ENCODE assay signal across 8 cellular contexts in genomic region chr17:75581121-75581725, GRCh38. TPM values are rescaled to one million over a fixed set of nuclear protein-coding genes. Genes with fewer than 3 reads are reported as not detected.
DNase-seq lines count a peak whose midpoint lies in the region; ATAC-seq lines count a peak whose summit lies in the region.
"Not testable (repeated sequence)": the region's sequence is repeated elsewhere in the genome, so short reads cannot be mapped to it uniquely, and the experiment has no call there.

No MANE protein-coding gene starts in this region.

- H3K4me2 ChIP-seq in BLaER1: peak overlapping the region; percentile 9
- not testable (repeated sequence) for H3K4me2 ChIP-seq in neuronal stem cell (ENCODE audit: insufficient read depth, low read length, poor library complexity, severe bottlenecking)

- H3K27ac Mint-ChIP-seq in activated CD4-positive, alpha-beta T cell treated with anti-CD3 and anti-CD28 coated beads for 36 hours: peak overlapping the region; percentile 56

- not testable (repeated sequence) for H3K27ac ChIP-seq in BLaER1; neuronal stem cell (replicated peaks; ENCODE audit: low read length)

- H3K36me3 Mint-ChIP-seq in activated CD4-positive, alpha-beta T cell treated with anti-CD3 and anti-CD28 coated beads for 36 hours (ENCODE audit: low read depth): not testable (repeated sequence)

- peaks cover 15% of the 10 kb centered on the region for H3K9me3 ChIP-seq in BLaER1
- not testable (repeated sequence) for H3K9me3 ChIP-seq in neuronal stem cell (replicated peaks in 1 of 2; ENCODE audit: control insufficient read depth in 2 of 2, insufficient read depth in 1 of 2, low read depth in 1 of 2, low read length in 2 of 2)

- H4K91ac ChIP-seq in neuronal stem cell (ENCODE audit: low read depth, low read length, poor library complexity): not testable (repeated sequence)

- not testable (repeated sequence) for H2BK12ac ChIP-seq in neuronal stem cell (ENCODE audit: low read length)

- H3K36me3 ChIP-seq in BLaER1; neuronal stem cell (replicated peaks in 1 of 2; ENCODE audit: control insufficient read depth in 2 of 2, insufficient read depth in 2 of 2, low read length in 2 of 2): not testable (repeated sequence)

- not testable (repeated sequence) for H4K8ac ChIP-seq in neuronal stem cell (ENCODE audit: low read depth, low read length)

- H2BK5ac ChIP-seq in neuronal stem cell (ENCODE audit: low read length): peak overlapping the region; percentile 24

- intact Hi-C loops in activated CD4-positive, alpha-beta T cell treated with anti-CD3 and anti-CD28 coated beads for 36 hours (cut with DNase I, micrococcal nuclease): loop anchor here in 1 of 2 experiments (1.0 to 10.0 kb wide), 3 partner anchors 8 to 546 kb away; partner anchors contain the start of genes ACOX1 and TEN1

- DNase-seq in MV-4-11 (lab: John Stamatoyannopoulos, UW): peak; percentile 36
- peak; percentile 75 for DNase-seq in activated CD4-positive, alpha-beta T cell treated with anti-CD3 and anti-CD28 coated beads for 36 hours
- DNase-seq in activated CD8-positive, alpha-beta memory T cell treated with anti-CD3 and anti-CD28 coated beads, Interleukin-2, amount 50 U/mL, for 4 hours: peak; percentile 50
- DNase-seq in activated naive CD4-positive, alpha-beta T cell (lab: John Stamatoyannopoulos, UW): peak in 3 of 4 experiments; percentile 10 to 48 (median 11)
- peak; percentile 46 for DNase-seq in effector CD8-positive, alpha-beta T cell (lab: John Stamatoyannopoulos, UW)
- not testable (repeated sequence) for DNase-seq in neuronal stem cell (ENCODE audit: low spot score)
- peak; percentile 45 for DNase-seq in stimulated activated CD8-positive, alpha-beta memory T cell treated with anti-CD3 and anti-CD28 coated beads, Interleukin-4, amount 100 ng/mL, for 24 hours (ENCODE audit: low read depth)

- not testable (repeated sequence) for H3K14ac ChIP-seq in neuronal stem cell (ENCODE audit: low read length)

- H3K23ac ChIP-seq in neuronal stem cell (ENCODE audit: low read depth, low read length, poor library complexity): not testable (repeated sequence)

- not testable (repeated sequence) for H3K27me3 ChIP-seq in BLaER1; neuronal stem cell (ENCODE audit: control insufficient read depth in 3 of 3, insufficient read depth in 3 of 3, low read depth in 1 of 3, low read length in 3 of 3)

- not testable (repeated sequence) for H2AK5ac ChIP-seq in neuronal stem cell (ENCODE audit: low read depth, low read length)

- peak overlapping the region; percentile 38 for H3K18ac ChIP-seq in neuronal stem cell (ENCODE audit: low read length)

- peak overlapping the region; percentile 49 for H2AFZ ChIP-seq in neuronal stem cell (ENCODE audit: low read length)

- H3K4me3 ChIP-seq in BLaER1; neuronal stem cell (ENCODE audit: low read length in 2 of 2): not testable (repeated sequence)

- H3K79me1 ChIP-seq in neuronal stem cell (ENCODE audit: low read depth, low read length): not testable (repeated sequence)

- not testable (repeated sequence) for H3K9ac ChIP-seq in BLaER1; neuronal stem cell (ENCODE audit: low read depth, low read length, poor library complexity)

- POLR2A ChIA-PET in activated CD4-positive, alpha-beta T cell treated with anti-CD3 and anti-CD28 coated beads for 36 hours (lab: Charles Lee): interaction anchor here (0.6 kb wide), 4 partner anchors 19 to 236 kb away, joined by 3 to 4 read pairs (median 3); no protein-coding TSS in a partner anchor

- not testable (repeated sequence) for H3K27me3 Mint-ChIP-seq in activated CD4-positive, alpha-beta T cell treated with anti-CD3 and anti-CD28 coated beads for 36 hours

- H3K4me1 Mint-ChIP-seq in activated CD4-positive, alpha-beta T cell treated with anti-CD3 and anti-CD28 coated beads for 36 hours: not testable (repeated sequence)

- H3K4me3 Mint-ChIP-seq in activated CD4-positive, alpha-beta T cell treated with anti-CD3 and anti-CD28 coated beads for 36 hours: peak overlapping the region; percentile 77

- not testable (repeated sequence) for H3K4ac ChIP-seq in neuronal stem cell (ENCODE audit: low read length)

- WGBS in neuronal stem cell (ENCODE audit: extremely low coverage in 2 of 2, insufficient read length in 2 of 2, insufficient replicate concordance in 1 of 2), 2 donors: no CpG with 5 or more reads among the region's 23 CpGs

- H2BK15ac ChIP-seq in neuronal stem cell (ENCODE audit: low read length): not testable (repeated sequence)

- ATAC-seq in activated CD4-positive, alpha-beta T cell treated with anti-CD3 and anti-CD28 coated beads for 36 hours: peak; percentile 76

- not testable (repeated sequence) for H4K20me1 ChIP-seq in BLaER1

- H3K9me3 Mint-ChIP-seq in activated CD4-positive, alpha-beta T cell treated with anti-CD3 and anti-CD28 coated beads for 36 hours (ENCODE audit: low read depth): not testable (repeated sequence)

- peaks cover 54% of the 10 kb centered on the region for H3K4me1 ChIP-seq in BLaER1
- not testable (repeated sequence) for H3K4me1 ChIP-seq in neuronal stem cell (ENCODE audit: control insufficient read depth in 2 of 2, insufficient read depth in 1 of 2, low read depth in 1 of 2, low read length in 2 of 2)

- CTCF ChIA-PET in activated CD4-positive, alpha-beta T cell treated with anti-CD3 and anti-CD28 coated beads for 36 hours (lab: Charles Lee): interaction anchor here (0.9 to 1.7 kb wide), 6 partner anchors 10 to 172 kb away, joined by 3 to 9 read pairs (median 4); partner anchors contain the start of gene TSEN54

- not testable (repeated sequence) for H2BK120ac ChIP-seq in neuronal stem cell (ENCODE audit: low read depth, low read length)

RNA-seq across cellular contexts. Expression of gene MYO15B, which starts 6.4 kb away (rescaled TPM):
- 10 to 100 TPM; 20.8 to 22.4 TPM for total RNA-seq in activated CD4-positive, alpha-beta T cell treated with anti-CD3 and anti-CD28 coated beads for 36 hours
- polyA plus RNA-seq in neuronal stem cell (2013, experiment 1 of 2): 8.5 TPM
- polyA plus RNA-seq in neuronal stem cell (2013, experiment 2 of 2): 8.9 TPM

RNA-seq across cellular contexts. Expression of gene SMIM5, which starts 52.0 kb away (rescaled TPM):
- total RNA-seq in activated CD4-positive, alpha-beta T cell treated with anti-CD3 and anti-CD28 coated beads for 36 hours: under 1 TPM; 0.12 to 0.14 TPM
- polyA plus RNA-seq in neuronal stem cell (2013, experiment 1 of 2): not detected
- polyA plus RNA-seq in neuronal stem cell (2013, experiment 2 of 2): not detected

RNA-seq across cellular contexts. Expression of gene LLGL2, which starts 55.7 kb away (rescaled TPM):
- 1 to 10 TPM; 7.1 to 9.6 TPM for total RNA-seq in activated CD4-positive, alpha-beta T cell treated with anti-CD3 and anti-CD28 coated beads for 36 hours
- 25.2 TPM for polyA plus RNA-seq in neuronal stem cell (2013, experiment 1 of 2)
- 26.4 TPM for polyA plus RNA-seq in neuronal stem cell (2013, experiment 2 of 2)
